19 cellular contexts compared by ENCODE assay signal in genomic region chr6:46947497-46947896, GRCh38. TPM values are rescaled to one million over a fixed set of nuclear protein-coding genes. Genes with fewer than 3 reads are reported as not detected.
"Had no signal": no experiment of that assay in that cellular context is flagged by ENCODE, and none has a peak within 500 bp of the region (broad histone marks: within the 10 kb centered on the region; RNA-seq: fewer than 3 reads in every experiment).

No MANE protein-coding gene starts in this region.

- DNase-seq: activated B cell treated with CpG ODN at 0.5 μM for 24 hours; activated CD4-positive, alpha-beta T cell treated with anti-CD3 and anti-CD28 coated beads for 48 hours; activated CD8-positive, alpha-beta T cell treated with anti-CD3 and anti-CD28 coated beads for 36 hours; activated gamma-delta T cell treated with Interleukin-2 at 50 U/mL for 16 hours; activated T-cell treated with anti-CD3 and anti-CD28 coated beads, Interleukin-2, amount 50 U/mL, for 48 hours; amniotic stem cell; caudate nucleus; glutamatergic neuron; immature natural killer cell; mesendoderm; occipital lobe; SJCRH30; stimulated activated CD4-positive, alpha-beta T cell treated with anti-CD3 and anti-CD28 coated beads, Interleukin-2, amount 100 ng/mL, for 48 hours; substantia nigra; T-helper 2 cell had no signal

- H3K9me3 ChIP-seq: esophagus muscularis mucosa, SJCRH30, tibial nerve had no signal

- H3K4me3 ChIP-seq: esophagus muscularis mucosa, SJCRH30, tibial nerve had no signal

- H3K36me3 ChIP-seq: esophagus muscularis mucosa, SJCRH30, tibial nerve had no signal

- H3K4me1 ChIP-seq: SJCRH30 had no signal

- H3K27ac ChIP-seq: SJCRH30, tibial nerve had no signal

- H3K27me3 ChIP-seq: esophagus muscularis mucosa, SJCRH30, tibial nerve had no signal

- ATAC-seq: activated CD8-positive, alpha-beta T cell treated with anti-CD3 and anti-CD28 coated beads for 36 hours; stimulated activated memory B cell treated with anti-CD40 and anti-IgM and Interleukin-4, amounts not matched to agents 10 μg/mL and 1 μg/mL and 100 μg/mL, for 72 hours had no signal

RNA-seq across cellular contexts. Expression of gene ADGRF5, which starts 25.8 kb away (rescaled TPM):
- total RNA-seq: activated B cell treated with CpG ODN at 0.5 μM for 24 hours; activated CD8-positive, alpha-beta T cell treated with anti-CD3 and anti-CD28 coated beads for 36 hours; progenitor cell of endocrine pancreas had no signal
- polyA plus RNA-seq: immature natural killer cell had no signal
